22 cellular contexts compared by ENCODE assay signal in the genomic region with DNA sequence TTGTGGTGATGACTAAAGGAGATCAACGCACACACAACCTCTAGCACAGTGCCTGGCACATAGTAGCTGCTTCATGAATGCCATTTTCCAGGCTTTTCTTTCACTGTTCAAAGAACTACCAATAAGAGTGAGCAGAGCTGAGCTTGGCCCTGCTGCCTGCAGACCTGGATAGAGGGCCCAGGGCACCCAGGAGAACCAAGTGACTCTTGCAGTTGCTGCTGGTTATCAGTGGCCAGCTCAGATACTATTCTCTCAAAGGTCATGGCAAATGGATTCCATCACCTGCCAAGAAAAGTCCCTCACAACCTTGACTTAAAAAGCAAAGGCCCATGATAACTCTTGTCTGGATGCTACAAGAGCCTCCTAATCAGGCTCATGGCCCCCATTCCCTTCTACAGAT. TPM values are rescaled to one million over a fixed set of nuclear protein-coding genes. Genes with fewer than 3 reads are reported as not detected.
"Had no signal": no experiment of that assay in that cellular context is flagged by ENCODE, and none has a peak within 500 bp of the region (broad histone marks: within the 10 kb centered on the region; RNA-seq: fewer than 3 reads in every experiment).

No MANE protein-coding gene starts in this region.

- H3K36me3 ChIP-seq: cardiac muscle cell, colonic mucosa, WERI-Rb-1 had no signal

- H3K36me3 Mint-ChIP-seq: activated naive CD4-positive, alpha-beta T cell treated with anti-CD3 and anti-CD28 coated beads, Interleukin-2, amount 50 U/mL, for 72 hours; immature natural killer cell; natural killer cell had no signal

- H3K4me3 Mint-ChIP-seq: activated T-cell treated with anti-CD3 and anti-CD28 coated beads, Interleukin-2, amount 50 U/mL, for 72 hours; immature natural killer cell; natural killer cell had no signal

- ATAC-seq: activated naive CD4-positive, alpha-beta T cell treated with anti-CD3 and anti-CD28 coated beads, Interleukin-2, amount 50 U/mL, for 72 hours; activated T-cell treated with anti-CD3 and anti-CD28 coated beads, Interleukin-2, amount 50 U/mL, for 72 hours; natural killer cell; stimulated activated naive CD8-positive, alpha-beta T cell treated with anti-CD3 and anti-CD28 coated beads, Interleukin-15, Interleukin-2, amounts not matched to agents 100 U/mL and 50 U/mL, for 24 hours had no signal

- DNase-seq: activated CD4-positive, alpha-beta T cell treated with anti-CD3 and anti-CD28 coated beads, Interleukin-2, amount 50 U/mL, for 4 hours; activated gamma-delta T cell; activated T-cell treated with anti-CD3 and anti-CD28 coated beads, Interleukin-2, amount 50 U/mL, for 72 hours; adrenal gland; colonic mucosa; foreskin melanocyte; glutamatergic neuron; immature natural killer cell; natural killer cell; occipital lobe; stimulated activated naive CD8-positive, alpha-beta T cell treated with anti-CD3 and anti-CD28 coated beads, Interleukin-15, Interleukin-2, amounts not matched to agents 100 U/mL and 50 U/mL, for 24 hours; SW 1271; T-helper 2 cell; upper lobe of left lung; WERI-Rb-1 had no signal

- H3K4me1 ChIP-seq: colonic mucosa had no signal

- H3K4me3 ChIP-seq: adrenal gland, cardiac muscle cell, colonic mucosa, lung, skin epidermis, suprapubic skin, upper lobe of left lung had no signal

- H3K27me3 ChIP-seq: adrenal gland, cardiac muscle cell, colonic mucosa, suprapubic skin, upper lobe of left lung had no signal

- H3K27me3 Mint-ChIP-seq: progenitor cell of endocrine pancreas had no signal

- H3K9me3 Mint-ChIP-seq: immature natural killer cell, natural killer cell had no signal

- H3K9me3 ChIP-seq: adrenal gland, colonic mucosa, suprapubic skin, upper lobe of left lung had no signal

- H3K27ac Mint-ChIP-seq: activated naive CD4-positive, alpha-beta T cell treated with anti-CD3 and anti-CD28 coated beads, Interleukin-2, amount 50 U/mL, for 72 hours; immature natural killer cell; natural killer cell; progenitor cell of endocrine pancreas had no signal

- H3K27ac ChIP-seq: adrenal gland, cardiac muscle cell, colonic mucosa, skin epidermis, suprapubic skin, WERI-Rb-1 had no signal

- H3K4me1 Mint-ChIP-seq: immature natural killer cell, natural killer cell had no signal

RNA-seq across cellular contexts. Expression of a gene that starts 41.7 kb away (rescaled TPM):
- total RNA-seq: activated CD8-positive, alpha-beta memory T cell treated with anti-CD3 and anti-CD28 coated beads for 36 hours; activated naive CD4-positive, alpha-beta T cell treated with anti-CD3 and anti-CD28 coated beads, Interleukin-2, amount 50 U/mL, for 72 hours; activated T-cell treated with anti-CD3 and anti-CD28 coated beads, Interleukin-2, amount 50 U/mL, for 72 hours had no signal
- polyA plus RNA-seq: immature natural killer cell had no signal
